Comparison of ENCODE assay signal across 21 cellular contexts in the genomic region with DNA sequence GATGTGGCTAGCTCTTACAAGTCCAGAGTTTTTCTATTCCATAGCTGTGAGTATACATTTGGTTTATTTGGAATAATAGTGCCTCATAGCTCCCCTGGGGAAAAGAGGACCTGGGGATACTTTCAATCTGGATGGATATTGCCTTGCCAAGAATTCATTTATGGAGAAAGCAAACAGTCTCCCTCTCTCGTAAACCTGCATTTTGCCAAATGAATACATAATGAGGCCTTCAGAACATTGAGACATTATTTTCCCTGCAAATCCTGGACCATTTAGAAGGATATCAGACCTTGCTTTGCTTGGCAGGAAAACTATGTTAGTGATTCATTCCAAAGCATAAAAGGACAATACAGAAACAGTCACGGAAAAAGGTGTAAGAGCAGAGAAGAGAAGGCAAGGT.
"Had no signal": no experiment of that assay in that cellular context is flagged by ENCODE, and none has a peak within 500 bp of the region (broad histone marks: within the 10 kb centered on the region; RNA-seq: fewer than 3 reads in every experiment).

No MANE protein-coding gene starts in this region.

- H3K4me3 Mint-ChIP-seq: activated CD4-positive, alpha-beta memory T cell treated with anti-CD3 and anti-CD28 coated beads for 36 hours; activated CD8-positive, alpha-beta memory T cell treated with anti-CD3 and anti-CD28 coated beads, Interleukin-2, amount 10 ng/mL, durations not matched to agents 7 days and 5 days; activated naive CD4-positive, alpha-beta T cell treated with anti-CD3 and anti-CD28 coated beads, Interleukin-2, amount 10 ng/mL, durations not matched to agents 7 days and 5 days; activated T-cell treated with anti-CD3 and anti-CD28 coated beads, Interleukin-2, amount 50 U/mL, for 24 hours; central memory CD8-positive, alpha-beta T cell; natural killer cell treated with Interleukin-12 subunit alpha and Interleukin-12 subunit beta and Interleukin-15 and Interleukin-18, amount 100 ng/mL, for 72 hours; stimulated activated naive CD8-positive, alpha-beta T cell treated with anti-CD3 and anti-CD28 coated beads, Interleukin-15, Interleukin-2, amounts not matched to agents 100 ng/mL and 50 ng/mL, for 24 hours had no signal

- H3K36me3 Mint-ChIP-seq: activated CD4-positive, alpha-beta memory T cell treated with anti-CD3 and anti-CD28 coated beads for 36 hours; activated CD8-positive, alpha-beta memory T cell treated with anti-CD3 and anti-CD28 coated beads, Interleukin-2, amount 10 ng/mL, durations not matched to agents 7 days and 5 days; activated naive CD4-positive, alpha-beta T cell treated with anti-CD3 and anti-CD28 coated beads, Interleukin-2, amount 10 ng/mL, durations not matched to agents 7 days and 5 days; brain; natural killer cell treated with Interleukin-12 subunit alpha and Interleukin-12 subunit beta and Interleukin-15 and Interleukin-18, amount 100 ng/mL, for 72 hours had no signal

- H3K27ac ChIP-seq: adrenal gland, right atrium auricular region, upper lobe of left lung had no signal

- H3K4me1 Mint-ChIP-seq: activated CD8-positive, alpha-beta memory T cell treated with anti-CD3 and anti-CD28 coated beads, Interleukin-2, amount 10 ng/mL, durations not matched to agents 7 days and 5 days; activated naive CD4-positive, alpha-beta T cell treated with anti-CD3 and anti-CD28 coated beads, Interleukin-2, amount 10 ng/mL, durations not matched to agents 7 days and 5 days; brain; central memory CD8-positive, alpha-beta T cell had no signal

- H3K27me3 Mint-ChIP-seq: activated CD4-positive, alpha-beta memory T cell treated with anti-CD3 and anti-CD28 coated beads for 36 hours; activated CD8-positive, alpha-beta memory T cell treated with anti-CD3 and anti-CD28 coated beads, Interleukin-2, amount 10 ng/mL, durations not matched to agents 7 days and 5 days; activated naive CD4-positive, alpha-beta T cell treated with anti-CD3 and anti-CD28 coated beads, Interleukin-2, amount 10 ng/mL, durations not matched to agents 7 days and 5 days; activated T-cell treated with anti-CD3 and anti-CD28 coated beads, Interleukin-2, amount 50 U/mL, for 24 hours; central memory CD8-positive, alpha-beta T cell; natural killer cell treated with Interleukin-12 subunit alpha and Interleukin-12 subunit beta and Interleukin-15 and Interleukin-18, amount 100 ng/mL, for 72 hours had no signal

- FAIRE-seq: frontal cortex had no signal

- DNase-seq: activated CD4-positive, alpha-beta memory T cell treated with anti-CD3 and anti-CD28 coated beads for 36 hours; activated CD4-positive, alpha-beta T cell treated with anti-CD3 and anti-CD28 coated beads for 1 hour; activated CD8-positive, alpha-beta memory T cell treated with anti-CD3 and anti-CD28 coated beads, Interleukin-2, amount 10 ng/mL, durations not matched to agents 7 days and 5 days; activated naive CD4-positive, alpha-beta T cell treated with anti-CD3 and anti-CD28 coated beads, Interleukin-2, amount 10 ng/mL, durations not matched to agents 7 days and 5 days; activated T-cell treated with anti-CD3 and anti-CD28 coated beads, Interleukin-2, amount 50 U/mL, for 24 hours; adrenal gland; effector CD8-positive, alpha-beta T cell; head of caudate nucleus; kidney glomerular epithelial cell; mesendoderm; stimulated activated CD4-positive, alpha-beta T cell treated with anti-CD3 and anti-CD28 coated beads, Interleukin-4, amount 100 ng/mL, for 4 hours; stimulated activated CD8-positive, alpha-beta memory T cell treated with anti-CD3 and anti-CD28 coated beads, Interleukin-4, amount 100 ng/mL, for 48 hours; T-helper 1 cell; upper lobe of left lung had no signal

- H3K9me3 Mint-ChIP-seq: activated CD4-positive, alpha-beta memory T cell treated with anti-CD3 and anti-CD28 coated beads for 36 hours; activated naive CD4-positive, alpha-beta T cell treated with anti-CD3 and anti-CD28 coated beads, Interleukin-2, amount 10 ng/mL, durations not matched to agents 7 days and 5 days; activated T-cell treated with anti-CD3 and anti-CD28 coated beads, Interleukin-2, amount 50 U/mL, for 24 hours; brain; central memory CD8-positive, alpha-beta T cell; natural killer cell treated with Interleukin-12 subunit alpha and Interleukin-12 subunit beta and Interleukin-15 and Interleukin-18, amount 100 ng/mL, for 72 hours; stimulated activated naive CD8-positive, alpha-beta T cell treated with anti-CD3 and anti-CD28 coated beads, Interleukin-15, Interleukin-2, amounts not matched to agents 100 ng/mL and 50 ng/mL, for 24 hours had no signal

- H3K4me1 ChIP-seq: adrenal gland had no signal

- H3K4me3 ChIP-seq: adrenal gland, right atrium auricular region, smooth muscle cell, upper lobe of left lung had no signal

- H3K27ac Mint-ChIP-seq: activated CD4-positive, alpha-beta memory T cell treated with anti-CD3 and anti-CD28 coated beads for 36 hours; activated CD8-positive, alpha-beta memory T cell treated with anti-CD3 and anti-CD28 coated beads, Interleukin-2, amount 10 ng/mL, durations not matched to agents 7 days and 5 days; activated naive CD4-positive, alpha-beta T cell treated with anti-CD3 and anti-CD28 coated beads, Interleukin-2, amount 10 ng/mL, durations not matched to agents 7 days and 5 days; activated T-cell treated with anti-CD3 and anti-CD28 coated beads, Interleukin-2, amount 50 U/mL, for 24 hours; natural killer cell treated with Interleukin-12 subunit alpha and Interleukin-12 subunit beta and Interleukin-15 and Interleukin-18, amount 100 ng/mL, for 72 hours; stimulated activated naive CD8-positive, alpha-beta T cell treated with anti-CD3 and anti-CD28 coated beads, Interleukin-15, Interleukin-2, amounts not matched to agents 100 ng/mL and 50 ng/mL, for 24 hours had no signal

- H3K9me3 ChIP-seq: adrenal gland, right atrium auricular region, upper lobe of left lung had no signal

- H3K36me3 ChIP-seq: adrenal gland, right atrium auricular region, upper lobe of left lung had no signal

- H3K27me3 ChIP-seq: adrenal gland, right atrium auricular region, upper lobe of left lung had no signal

- H3K4me2 ChIP-seq: smooth muscle cell had no signal
